ENCODE assay signal across 8 cellular contexts in genomic region chr20:31517373-31517772, GRCh38. TPM values are rescaled to one million over a fixed set of nuclear protein-coding genes. Genes with fewer than 3 reads are reported as not detected.
DNase-seq lines count a peak whose midpoint lies in the region; ATAC-seq and TF ChIP-seq lines count a peak whose summit lies in the region.

No MANE protein-coding gene starts in this region.

- no peaks in the 10 kb centered on the region for H3K27me3 ChIP-seq in endodermal cell (ENCODE audit: control insufficient read depth, insufficient read depth, low read length, poor library complexity, severe bottlenecking)

- peaks cover 31% of the 10 kb centered on the region for H3K36me3 Mint-ChIP-seq in endodermal cell (ENCODE audit: low read depth)

- H3K9me3 Mint-ChIP-seq in endodermal cell: no peaks in the 10 kb centered on the region

- H3K9ac ChIP-seq in endodermal cell (ENCODE audit: extremely low read depth, low read length, poor library complexity, severe bottlenecking): no peak overlapping the region

- peaks cover 6% of the 10 kb centered on the region for H3K4me1 ChIP-seq in endodermal cell (ENCODE audit: control insufficient read depth, insufficient read depth, low read length)

- H3K9me3 ChIP-seq in endodermal cell (ENCODE audit: control insufficient read depth, low read length): no peaks in the 10 kb centered on the region

- peak; percentile 31 for DNase-seq in NCI-H748 (lab: John Stamatoyannopoulos, UW; ENCODE audit: unreplicated experiment)
- no peak for DNase-seq in NCI-H748 treated with DMSO at 0.1 percent for 48 hours (lab: John Stamatoyannopoulos, UW)
- DNase-seq in NCI-H524 treated with DMSO at 0.1 percent for 48 hours (lab: John Stamatoyannopoulos, UW): peak; percentile 5
- DNase-seq in endodermal cell: peak; percentile 89
- peak; percentile 63 for DNase-seq in renal cortical epithelial cell (ENCODE audit: low read depth)
- DNase-seq in KG1 (lab: John Stamatoyannopoulos, UW): no peak
- no peak for DNase-seq in activated CD4-positive, alpha-beta T cell treated with anti-CD3 and anti-CD28 coated beads, Interleukin-2, amount 50 U/mL, for 1 hour

- 81 to 94% methylated on average over 3 to 4 of the region's 4 CpGs for WGBS in endodermal cell (ENCODE audit: insufficient coverage in 1 of 2, insufficient read length in 1 of 2), 2 experiments

- H3K36me3 ChIP-seq in endodermal cell (ENCODE audit: control insufficient read depth, insufficient read depth, low read length): peaks cover 36% of the 10 kb centered on the region

- no peak for ATAC-seq in HG03565 (IDR thresholded peaks at IDR 0.05; ENCODE audit: unreplicated experiment)

- H3K4me1 Mint-ChIP-seq in endodermal cell: peaks cover 10% of the 10 kb centered on the region

- H3K4me3 Mint-ChIP-seq in endodermal cell: no peak overlapping the region

- no peaks in the 10 kb centered on the region for H3K27me3 Mint-ChIP-seq in endodermal cell (ENCODE audit: insufficient read depth)

- no peak overlapping the region for H3K27ac ChIP-seq in endodermal cell (ENCODE audit: low read depth, low read length)

- H3K4me3 ChIP-seq in endodermal cell (ENCODE audit: low read length): no peak overlapping the region

- no peak overlapping the region for H3K27ac Mint-ChIP-seq in endodermal cell

- TF ChIP-seq CTCF in endodermal cell (conservative IDR thresholded peaks at IDR 0.05): peak; percentile 58

RNA-seq across cellular contexts. Expression of gene HM13, which starts 3.1 kb away (rescaled TPM):
- total RNA-seq in endodermal cell (100 to 1,000 TPM; 120 to 206 TPM), renal cortical epithelial cell (64.6 and 150 TPM in 2 replicates)
- polyA plus RNA-seq in endodermal cell (2013, experiment 1 of 2): 85.1 TPM
- 81.4 TPM for polyA plus RNA-seq in endodermal cell (2013, experiment 2 of 2)

RNA-seq across cellular contexts. Expression of gene REM1, which starts 42.3 kb away (rescaled TPM):
- total RNA-seq in endodermal cell: not detected
- not detected for polyA plus RNA-seq in endodermal cell (2013, experiment 1 of 2)
- not detected for polyA plus RNA-seq in endodermal cell (2013, experiment 2 of 2)
- total RNA-seq in renal cortical epithelial cell: not detected in 2 replicates

RNA-seq across cellular contexts. Expression of gene DEFB124, which starts 42.4 kb away (rescaled TPM):
- total RNA-seq in endodermal cell (not detected), renal cortical epithelial cell (not detected in 2 replicates)
- not detected for polyA plus RNA-seq in endodermal cell (2013, experiment 1 of 2)
- polyA plus RNA-seq in endodermal cell (2013, experiment 2 of 2): not detected

Comparison
In these comparisons a context has a peak if more than half of its experiments do, and no peak if none do; other contexts are left out.
1. DNase-seq: peak in NCI-H748 (single experiment), NCI-H524 treated with DMSO at 0.1 percent for 48 hours (single experiment), endodermal cell (single experiment) and renal cortical epithelial cell (single experiment); none in NCI-H748 treated with DMSO at 0.1 percent for 48 hours (single experiment), KG1 (single experiment) and activated CD4-positive, alpha-beta T cell treated with anti-CD3 and anti-CD28 coated beads, Interleukin-2, amount 50 U/mL, for 1 hour (single experiment).